Comparison of ENCODE assay signal across 12 cellular contexts in genomic region chr2:232436381-232437129, GRCh38. TPM values are rescaled to one million over a fixed set of nuclear protein-coding genes. Genes with fewer than 3 reads are reported as not detected.
DNase-seq lines count a peak whose midpoint lies in the region; ATAC-seq and TF ChIP-seq lines count a peak whose summit lies in the region.
"Had no signal": no experiment of that assay in that cellular context is flagged by ENCODE, and none has a peak within 500 bp of the region (broad histone marks: within the 10 kb centered on the region; RNA-seq: fewer than 3 reads in every experiment).

No MANE protein-coding gene starts in this region.

- no peak overlapping the region for H2BK12ac ChIP-seq in neuronal stem cell (ENCODE audit: low read length)

- H3K27ac ChIP-seq in endodermal cell (ENCODE audit: low read depth, low read length) = no peak overlapping the region
- H3K27ac ChIP-seq in neuronal stem cell (replicated peaks; ENCODE audit: low read length) = no peak overlapping the region

- H3K18ac ChIP-seq in neuronal stem cell (ENCODE audit: low read length) = peak overlapping the region; percentile 35

- no peak overlapping the region for H3K4me2 ChIP-seq in neuronal stem cell (ENCODE audit: insufficient read depth, low read length, poor library complexity, severe bottlenecking)

- 89 to 98% methylated on average over 7 to 15 of the region's 15 CpGs for WGBS in endodermal cell (ENCODE audit: insufficient coverage in 1 of 2, insufficient read length in 1 of 2), 2 experiments
- WGBS in neuronal stem cell (ENCODE audit: extremely low coverage in 2 of 2, insufficient read length in 2 of 2, insufficient replicate concordance in 1 of 2), 2 donors = no CpG with 5 or more reads among the region's 15 CpGs

- no peak overlapping the region for H4K91ac ChIP-seq in neuronal stem cell (ENCODE audit: low read depth, low read length, poor library complexity)

- H3K9me3 Mint-ChIP-seq in HFFc6 (no peaks in the 10 kb centered on the region), endodermal cell (no peaks in the 10 kb centered on the region)

- H3K4me1 Mint-ChIP-seq in HFFc6 (ENCODE audit: low read depth) (no peaks in the 10 kb centered on the region), endodermal cell (peaks cover 11% of the 10 kb centered on the region)

- no peaks in the 10 kb centered on the region for H3K79me1 ChIP-seq in neuronal stem cell (ENCODE audit: low read depth, low read length)

- H3K27ac Mint-ChIP-seq in HFFc6 (no peak overlapping the region), endodermal cell (no peak overlapping the region)

- H3K4me3 ChIP-seq in endodermal cell (ENCODE audit: low read length) (no peak overlapping the region), neuronal stem cell (ENCODE audit: low read length in 2 of 2) (peak overlapping the region in 1 of 2 donors; percentile 49)

- TF ChIP-seq CTCF in HFFc6 (IDR thresholded peaks at IDR 0.05) (peak; percentile 9; the same call in 1 of the 2 replicates), endodermal cell (conservative IDR thresholded peaks at IDR 0.05) (peak; percentile 33)

- no peak for ATAC-seq in HG02798 (IDR thresholded peaks at IDR 0.05; ENCODE audit: poor library complexity, unreplicated experiment)

- peaks cover 5% of the 10 kb centered on the region for H3K27me3 ChIP-seq in endodermal cell (ENCODE audit: control insufficient read depth, insufficient read depth, low read length, poor library complexity, severe bottlenecking)
- peaks cover 0 to 36% (median 7%) of the 10 kb centered on the region in 3 experiments for H3K27me3 ChIP-seq in neuronal stem cell (ENCODE audit: control insufficient read depth in 3 of 3, insufficient read depth in 3 of 3, low read depth in 1 of 3, low read length in 3 of 3)
- H3K27me3 ChIP-seq: BE2C had no signal

- H2AFZ ChIP-seq in neuronal stem cell (ENCODE audit: low read length) = no peak overlapping the region

- H4K8ac ChIP-seq in neuronal stem cell (ENCODE audit: low read depth, low read length) = no peak overlapping the region

- H3K14ac ChIP-seq in neuronal stem cell (ENCODE audit: low read length) = peak overlapping the region; percentile 75

- no peak overlapping the region for H3K9ac ChIP-seq in endodermal cell (ENCODE audit: extremely low read depth, low read length, poor library complexity, severe bottlenecking)
- H3K9ac ChIP-seq in neuronal stem cell (ENCODE audit: low read depth, low read length, poor library complexity) = no peak overlapping the region

- no peak overlapping the region for H3K23ac ChIP-seq in neuronal stem cell (ENCODE audit: low read depth, low read length, poor library complexity)

- H3K4me3 Mint-ChIP-seq in HFFc6 (no peak overlapping the region), endodermal cell (no peak overlapping the region)
- H3K4me3 Mint-ChIP-seq: CD4-positive, alpha-beta memory T cell had no signal

- no peak overlapping the region for H2BK5ac ChIP-seq in neuronal stem cell (ENCODE audit: low read length)

- H3K9me3 ChIP-seq in endodermal cell (ENCODE audit: control insufficient read depth, low read length) = no peaks in the 10 kb centered on the region
- H3K9me3 ChIP-seq in neuronal stem cell (replicated peaks in 1 of 2; ENCODE audit: control insufficient read depth in 2 of 2, insufficient read depth in 1 of 2, low read depth in 1 of 2, low read length in 2 of 2) = no peaks in the 10 kb centered on the region
- H3K9me3 ChIP-seq: BE2C had no signal

- H3K36me3 Mint-ChIP-seq in HFFc6 (ENCODE audit: low read depth) = no peaks in the 10 kb centered on the region
- H3K36me3 Mint-ChIP-seq in endodermal cell (ENCODE audit: low read depth) = no peaks in the 10 kb centered on the region
- H3K36me3 Mint-ChIP-seq: CD4-positive, alpha-beta memory T cell had no signal

- H3K36me3 ChIP-seq in endodermal cell (ENCODE audit: control insufficient read depth, insufficient read depth, low read length) (no peaks in the 10 kb centered on the region), neuronal stem cell (replicated peaks in 1 of 2; ENCODE audit: control insufficient read depth in 2 of 2, insufficient read depth in 2 of 2, low read length in 2 of 2) (no peaks in the 10 kb centered on the region)
- H3K36me3 ChIP-seq: BE2C had no signal

- H3K27me3 Mint-ChIP-seq in HFFc6 (ENCODE audit: insufficient read depth) (peaks cover 44% of the 10 kb centered on the region), endodermal cell (ENCODE audit: insufficient read depth) (peaks cover 23% of the 10 kb centered on the region)

- H3K4me1 ChIP-seq in endodermal cell (ENCODE audit: control insufficient read depth, insufficient read depth, low read length) = no peaks in the 10 kb centered on the region
- H3K4me1 ChIP-seq in neuronal stem cell (ENCODE audit: control insufficient read depth in 2 of 2, insufficient read depth in 1 of 2, low read depth in 1 of 2, low read length in 2 of 2) = no peaks in the 10 kb centered on the region
- H3K4me1 ChIP-seq: BE2C had no signal

- no peak overlapping the region for H2BK120ac ChIP-seq in neuronal stem cell (ENCODE audit: low read depth, low read length)

- H3K4ac ChIP-seq in neuronal stem cell (ENCODE audit: low read length) = no peak overlapping the region

- no peak overlapping the region for H2BK15ac ChIP-seq in neuronal stem cell (ENCODE audit: low read length)

- H2AK5ac ChIP-seq in neuronal stem cell (ENCODE audit: low read depth, low read length) = peak overlapping the region; percentile 53

- peak; percentile 5 for DNase-seq in EH (ENCODE audit: low read depth)
- no peak for DNase-seq in HFFc6
- peak; percentile 68 for DNase-seq in endodermal cell
- no peak for DNase-seq in neuronal stem cell (ENCODE audit: low spot score)
- DNase-seq in HT-29 (ENCODE audit: low spot score) = no peak
- DNase-seq in NK-92 (lab: John Stamatoyannopoulos, UW; ENCODE audit: unreplicated experiment) = no peak
- DNase-seq: BE2C; CD4-positive, alpha-beta memory T cell; NCI-H146; NCI-H345; NCI-H69 had no signal

RNA-seq across cellular contexts. Expression of gene ALPI, which starts 19.4 kb away (rescaled TPM):
- not detected for total RNA-seq in HFFc6 (2021; fragmentation: NEBNext Ultra II Directional; extraction: Animal tissue kit (Norgen Biotek cat#: 25700))
- not detected for total RNA-seq in endodermal cell
- polyA plus RNA-seq in endodermal cell (2013, experiment 1 of 2) = not detected
- polyA plus RNA-seq in endodermal cell (2013, experiment 2 of 2) = not detected
- polyA plus RNA-seq in neuronal stem cell (2013, experiment 1 of 2) = not detected
- polyA plus RNA-seq in neuronal stem cell (2013, experiment 2 of 2) = not detected
- total RNA-seq in HT-29 (2014; rRNA removed; shearing (Covaris generic)) = not detected in 2 replicates
- total RNA-seq: CD4-positive, alpha-beta memory T cell had no signal
- polyA plus RNA-seq: CD4-positive, alpha-beta memory T cell had no signal

RNA-seq across cellular contexts. Expression of gene ALPG, which starts 29.9 kb away (rescaled TPM):
- not detected for total RNA-seq in HFFc6 (2021; fragmentation: NEBNext Ultra II Directional; extraction: Animal tissue kit (Norgen Biotek cat#: 25700))
- total RNA-seq in endodermal cell = not detected
- polyA plus RNA-seq in endodermal cell (2013, experiment 1 of 2) = 0.11 TPM
- not detected for polyA plus RNA-seq in endodermal cell (2013, experiment 2 of 2)
- polyA plus RNA-seq in neuronal stem cell (2013, experiment 1 of 2) = not detected
- not detected for polyA plus RNA-seq in neuronal stem cell (2013, experiment 2 of 2)
- total RNA-seq in HT-29 (2014; rRNA removed; shearing (Covaris generic)) = 0.16 TPM in 1 of 2 replicates, not detected in the other
- total RNA-seq: CD4-positive, alpha-beta memory T cell had no signal
- polyA plus RNA-seq: CD4-positive, alpha-beta memory T cell had no signal

RNA-seq across cellular contexts. Expression of gene ECEL1, which starts 51.1 kb away (rescaled TPM):
- not detected for total RNA-seq in HFFc6 (2021; fragmentation: NEBNext Ultra II Directional; extraction: Animal tissue kit (Norgen Biotek cat#: 25700))
- 1 to 10 TPM; 1.6 to 4.6 TPM for total RNA-seq in endodermal cell
- polyA plus RNA-seq in endodermal cell (2013, experiment 1 of 2) = 16.1 TPM
- polyA plus RNA-seq in endodermal cell (2013, experiment 2 of 2) = 12.0 TPM
- 8.2 TPM for polyA plus RNA-seq in neuronal stem cell (2013, experiment 1 of 2)
- 7.9 TPM for polyA plus RNA-seq in neuronal stem cell (2013, experiment 2 of 2)
- total RNA-seq in HT-29 (2014; rRNA removed; shearing (Covaris generic)) = not detected in 2 replicates
- total RNA-seq: CD4-positive, alpha-beta memory T cell had no signal
- polyA plus RNA-seq: CD4-positive, alpha-beta memory T cell had no signal

RNA-seq across cellular contexts. Expression of gene ALPP, which starts 58.0 kb away (rescaled TPM):
- not detected for total RNA-seq in HFFc6 (2021; fragmentation: NEBNext Ultra II Directional; extraction: Animal tissue kit (Norgen Biotek cat#: 25700))
- not detected for total RNA-seq in endodermal cell
- polyA plus RNA-seq in endodermal cell (2013, experiment 1 of 2) = not detected
- not detected for polyA plus RNA-seq in endodermal cell (2013, experiment 2 of 2)
- polyA plus RNA-seq in neuronal stem cell (2013, experiment 1 of 2) = not detected
- not detected for polyA plus RNA-seq in neuronal stem cell (2013, experiment 2 of 2)
- total RNA-seq in HT-29 (2014; rRNA removed; shearing (Covaris generic)) = 0.29 and 1.1 TPM in 2 replicates
- total RNA-seq: CD4-positive, alpha-beta memory T cell had no signal
- polyA plus RNA-seq: CD4-positive, alpha-beta memory T cell had no signal

Comparison
In these comparisons a context has a peak if more than half of its experiments do, and no peak if none do; other contexts are left out.
1. DNase-seq: peak in EH (single experiment) and endodermal cell (single experiment); none in HFFc6 (single experiment), neuronal stem cell (single experiment), HT-29 (single experiment) and NK-92 (single experiment).